15 cellular contexts compared by ENCODE assay signal in genomic region chr21:45559216-45560105, GRCh38.
"Had no signal": no experiment of that assay in that cellular context is flagged by ENCODE, and none has a peak within 500 bp of the region (broad histone marks: within the 10 kb centered on the region; RNA-seq: fewer than 3 reads in every experiment).

No MANE protein-coding gene starts in this region.

- H3K4me1 ChIP-seq: breast epithelium had no signal

- H3K27me3 ChIP-seq: breast epithelium had no signal

- H3K4me3 ChIP-seq: breast epithelium, esophagus squamous epithelium, psoas muscle had no signal

- H3K9me3 ChIP-seq: breast epithelium, esophagus squamous epithelium, psoas muscle had no signal

- H3K27ac ChIP-seq: breast epithelium, esophagus squamous epithelium, psoas muscle had no signal

- ATAC-seq: naive thymus-derived CD4-positive, alpha-beta T cell; psoas muscle; SK-N-SH treated with all-trans-retinoic acid at 6 μM for 48 hours; stimulated activated naive CD8-positive, alpha-beta T cell treated with anti-CD3 and anti-CD28 coated beads, Interleukin-15, Interleukin-2, amounts not matched to agents 100 U/mL and 50 U/mL, for 24 hours had no signal

- H3K36me3 ChIP-seq: breast epithelium, esophagus squamous epithelium had no signal

- DNase-seq: activated CD4-positive, alpha-beta T cell treated with anti-CD3 and anti-CD28 coated beads, Interleukin-2, amount 10 ng/mL, durations not matched to agents 7 days and 5 days; activated gamma-delta T cell; activated naive CD8-positive, alpha-beta T cell treated with anti-CD3 and anti-CD28 coated beads, Interleukin-2, amount 10 ng/mL, durations not matched to agents 7 days and 5 days; activated T-cell treated with anti-CD3 and anti-CD28 coated beads, Interleukin-2, amount 50 U/mL, for 48 hours; anterior cingulate cortex; esophagus squamous epithelium; foreskin fibroblast; naive thymus-derived CD4-positive, alpha-beta T cell; occipital lobe; stimulated activated CD4-positive, alpha-beta T cell treated with anti-CD3 and anti-CD28 coated beads, Interleukin-4, amount 100 ng/mL, for 1 hour; stimulated activated CD8-positive, alpha-beta memory T cell treated with anti-CD3 and anti-CD28 coated beads, Interleukin-4, amount 100 ng/mL, for 48 hours; stimulated activated naive CD8-positive, alpha-beta T cell treated with anti-CD3 and anti-CD28 coated beads, Interleukin-15, Interleukin-2, amounts not matched to agents 100 U/mL and 50 U/mL, for 24 hours had no signal
